1 cellular context compared by ENCODE assay signal in the genomic region with DNA sequence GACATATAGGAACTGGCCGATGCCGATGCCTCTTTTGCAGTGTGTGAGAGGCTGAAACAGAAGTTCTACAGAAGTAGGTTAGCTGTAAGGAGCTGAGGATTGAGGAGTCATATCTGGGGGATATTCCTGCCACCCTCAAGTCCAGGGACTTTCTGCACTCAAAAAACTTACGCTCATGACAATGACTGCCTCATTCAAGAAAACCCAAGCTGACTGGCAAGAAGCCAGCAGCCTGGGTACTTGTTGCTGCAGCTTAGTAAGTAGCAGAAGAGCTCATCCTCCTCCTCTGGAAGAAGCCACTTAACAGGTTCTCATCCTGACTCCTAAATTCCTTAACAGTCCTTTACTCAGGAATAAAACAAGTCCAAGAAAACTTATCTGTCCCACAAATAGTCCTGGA.
TF ChIP-seq lines count a peak whose summit lies in the region.

No MANE protein-coding gene starts in this region.

TF ChIP-seq in K562, 482 proteins besides CTCF, POLR2A, EP300 and RAD21:
- TF ChIP-seq ZNF707 (CRISPR knock-in tag; conservative IDR thresholded peaks at IDR 0.05) (no peak), ZNF134 (CRISPR knock-in tag; conservative IDR thresholded peaks at IDR 0.05) (no peak), SIN3B (IDR thresholded peaks at IDR 0.05; ENCODE audit: low read depth) (no peak), PRMT5 (CRISPR knock-in tag; IDR thresholded peaks at IDR 0.05) (no peak), NFIC (IDR thresholded peaks at IDR 0.05) (peak; percentile 81)
